17 cellular contexts compared by ENCODE assay signal in the genomic region with DNA sequence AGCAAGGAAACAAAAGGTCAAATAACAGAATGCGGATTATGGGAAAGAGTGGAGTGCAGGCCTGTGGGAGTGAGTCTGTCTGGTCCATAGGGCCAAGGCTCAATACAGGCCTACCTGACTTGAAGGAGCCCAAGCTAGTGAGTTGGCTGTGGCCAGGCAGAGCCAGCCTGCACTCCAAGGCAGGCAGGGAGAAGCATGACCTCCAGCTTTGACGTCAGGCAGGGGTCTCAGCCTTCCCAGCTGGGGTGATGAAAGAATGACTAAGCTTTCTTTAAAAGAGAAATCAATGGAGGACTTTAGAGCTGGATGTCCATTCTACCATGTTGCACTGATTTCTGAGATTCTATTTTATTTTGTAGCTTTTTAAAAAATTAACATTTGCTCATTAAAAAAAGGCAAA.
"Had no signal": no experiment of that assay in that cellular context is flagged by ENCODE, and none has a peak within 500 bp of the region (broad histone marks: within the 10 kb centered on the region; RNA-seq: fewer than 3 reads in every experiment).

No MANE protein-coding gene starts in this region.

- H3K4me3 ChIP-seq: SJCRH30, thoracic aorta had no signal

- H3K36me3 ChIP-seq: SJCRH30, thoracic aorta had no signal

- H3K4me1 Mint-ChIP-seq: activated B cell treated with CpG ODN at 0.5 μM for 24 hours had no signal

- H3K4me3 Mint-ChIP-seq: activated B cell treated with CpG ODN at 0.5 μM for 24 hours; activated CD4-positive, alpha-beta T cell treated with anti-CD3 and anti-CD28 coated beads, Interleukin-2, amount 10 ng/mL, durations not matched to agents 7 days and 5 days; activated naive CD8-positive, alpha-beta T cell; activated T-cell treated with anti-CD3 and anti-CD28 coated beads, Interleukin-2, amount 50 U/mL, for 4 hours; dendritic cell treated with granulocyte-macrophage colony-stimulating factor and Interleukin-4, amounts not matched to agents 40 ng/mL and 50 ng/mL, for 4 days; effector memory CD8-positive, alpha-beta T cell; natural killer cell treated with Interleukin-12 subunit alpha and Interleukin-12 subunit beta and Interleukin-15 and Interleukin-18, amount 100 ng/mL, for 72 hours; stimulated activated naive CD8-positive, alpha-beta T cell treated with anti-CD3 and anti-CD28 coated beads, Interleukin-15, amount 100 ng/mL, for 72 hours had no signal

- H3K9me3 ChIP-seq: thoracic aorta had no signal

- ATAC-seq: activated T-cell treated with anti-CD3 and anti-CD28 coated beads, Interleukin-2, amount 50 U/mL, for 4 hours; effector memory CD8-positive, alpha-beta T cell; natural killer cell treated with Interleukin-12 subunit alpha and Interleukin-12 subunit beta and Interleukin-15 and Interleukin-18, amount 100 ng/mL, for 72 hours; stimulated activated naive CD8-positive, alpha-beta T cell treated with anti-CD3 and anti-CD28 coated beads, Interleukin-15, amount 100 ng/mL, for 72 hours had no signal

- H3K27ac ChIP-seq: epithelial cell of prostate, SJCRH30, thoracic aorta had no signal

- H3K27me3 Mint-ChIP-seq: activated B cell treated with CpG ODN at 0.5 μM for 24 hours; activated CD4-positive, alpha-beta T cell treated with anti-CD3 and anti-CD28 coated beads, Interleukin-2, amount 10 ng/mL, durations not matched to agents 7 days and 5 days; activated naive CD8-positive, alpha-beta T cell; dendritic cell treated with granulocyte-macrophage colony-stimulating factor and Interleukin-4, amounts not matched to agents 40 ng/mL and 50 ng/mL, for 4 days; effector memory CD8-positive, alpha-beta T cell; stimulated activated naive CD8-positive, alpha-beta T cell treated with anti-CD3 and anti-CD28 coated beads, Interleukin-15, amount 100 ng/mL, for 72 hours had no signal

- DNase-seq: activated B cell treated with CpG ODN at 0.5 μM for 24 hours; activated CD4-positive, alpha-beta T cell treated with anti-CD3 and anti-CD28 coated beads, Interleukin-2, amount 10 ng/mL, durations not matched to agents 7 days and 5 days; activated effector memory CD4-positive, alpha-beta T cell treated with anti-CD3 and anti-CD28 coated beads, Interleukin-2, amount 50 U/mL, for 16 hours; activated T-cell treated with anti-CD3 and anti-CD28 coated beads, Interleukin-2, amount 50 U/mL, for 4 hours; cerebellar nuclear complex; effector memory CD8-positive, alpha-beta T cell; glutamatergic neuron; SJCRH30; stimulated activated CD4-positive, alpha-beta T cell treated with anti-CD3 and anti-CD28 coated beads, Interleukin-15, amount 100 ng/mL, for 24 hours; stimulated activated CD4-positive, alpha-beta T cell treated with anti-CD3 and anti-CD28 coated beads, Interleukin-4, amount 100 ng/mL, for 24 hours; stimulated activated naive CD8-positive, alpha-beta T cell treated with anti-CD3 and anti-CD28 coated beads, Interleukin-15, amount 100 ng/mL, for 72 hours; T-helper 1 cell had no signal

- H3K27ac Mint-ChIP-seq: activated B cell treated with CpG ODN at 0.5 μM for 24 hours; activated naive CD8-positive, alpha-beta T cell; dendritic cell treated with granulocyte-macrophage colony-stimulating factor and Interleukin-4, amounts not matched to agents 40 ng/mL and 50 ng/mL, for 4 days; natural killer cell treated with Interleukin-12 subunit alpha and Interleukin-12 subunit beta and Interleukin-15 and Interleukin-18, amount 100 ng/mL, for 72 hours; stimulated activated naive CD8-positive, alpha-beta T cell treated with anti-CD3 and anti-CD28 coated beads, Interleukin-15, amount 100 ng/mL, for 72 hours had no signal
